Comparison of ENCODE assay signal across 11 cellular contexts in genomic region chr5:149001154-149001553, GRCh38.
"Had no signal": no experiment of that assay in that cellular context is flagged by ENCODE, and none has a peak within 500 bp of the region (broad histone marks: within the 10 kb centered on the region; RNA-seq: fewer than 3 reads in every experiment).

No MANE protein-coding gene starts in this region.

- H3K27ac Mint-ChIP-seq: activated T-helper 2 cell treated with anti-CD3 and anti-CD28 coated beads, Interferon-gamma antibody, Interleukin-2, Interleukin-4, amounts not matched to agents 10 μg/mL and 5 μg/mL and 100 μg/mL, durations not matched to agents 14 hours and 24 hours and 36 hours had no signal

- H3K9me3 Mint-ChIP-seq: activated T-helper 2 cell treated with anti-CD3 and anti-CD28 coated beads, Interferon-gamma antibody, Interleukin-2, Interleukin-4, amounts not matched to agents 10 μg/mL and 5 μg/mL and 100 μg/mL, durations not matched to agents 14 hours and 24 hours and 36 hours; mesothelial cell of epicardium; neural progenitor cell had no signal

- ATAC-seq: right cardiac atrium had no signal

- H3K36me3 Mint-ChIP-seq: mesothelial cell of epicardium, neural progenitor cell had no signal

- H3K36me3 ChIP-seq: colonic mucosa, neural progenitor cell, transverse colon had no signal

- DNase-seq: activated naive CD4-positive, alpha-beta T cell treated with anti-CD3 and anti-CD28 coated beads, Interleukin-2, amount 50 U/mL, for 16 hours; colonic mucosa; right cardiac atrium; stimulated activated CD4-positive, alpha-beta T cell treated with anti-CD3 and anti-CD28 coated beads, Interleukin-12 subunit alpha, Interleukin-12 subunit beta, amount 100 ng/mL, for 4 hours; stimulated activated naive CD4-positive, alpha-beta T cell; substantia nigra; T-helper 2 cell; transverse colon had no signal

- H3K9me3 ChIP-seq: colonic mucosa, transverse colon had no signal

- H3K4me3 ChIP-seq: colonic mucosa, neural progenitor cell, transverse colon had no signal

- H3K27me3 ChIP-seq: colonic mucosa, neural progenitor cell, transverse colon had no signal

- H3K27ac ChIP-seq: colonic mucosa, neural progenitor cell, transverse colon had no signal

- H3K4me1 ChIP-seq: colonic mucosa had no signal

- H3K4me3 Mint-ChIP-seq: mesothelial cell of epicardium, neural progenitor cell had no signal
